Comparison of ENCODE assay signal across 10 cellular contexts in genomic region chr10:86225098-86225782, GRCh38.
A peak's percentile ranks its signal among the peaks of the same experiment; 100 is the strongest.
DNase-seq lines count a peak whose midpoint lies in the region; ATAC-seq and TF ChIP-seq lines count a peak whose summit lies in the region.
"Had no signal": no experiment of that assay in that cellular context is flagged by ENCODE, and none has a peak within 500 bp of the region (broad histone marks: within the 10 kb centered on the region; RNA-seq: fewer than 3 reads in every experiment).

No MANE protein-coding gene starts in this region.

- H2AFZ ChIP-seq in MM.1S (ENCODE audit: low read length) (no peak overlapping the region), mesenchymal stem cell (ENCODE audit: low read depth, low read length) (no peak overlapping the region)

- no peak overlapping the region for H2BK15ac ChIP-seq in mesenchymal stem cell (ENCODE audit: low read depth, poor library complexity, severe bottlenecking)

- H3K9me3 Mint-ChIP-seq in brain, result no peaks in the 10 kb centered on the region

- H3K4me3 ChIP-seq in MM.1S (ENCODE audit: low read length), result no peak overlapping the region
- H3K4me3 ChIP-seq in mesenchymal stem cell (ENCODE audit: insufficient read depth in 1 of 2, low read depth in 1 of 2, low read length in 2 of 2), result no peak overlapping the region

- no peak overlapping the region for H2BK12ac ChIP-seq in mesenchymal stem cell (ENCODE audit: low read length in 2 of 2)

- H2BK5ac ChIP-seq in mesenchymal stem cell (ENCODE audit: low read depth, low read length, poor library complexity, severe bottlenecking), result no peak overlapping the region

- DNase-seq in MM.1S (peak; percentile 24), mesenchymal stem cell (no peak), G401 (ENCODE audit: low spot score) (no peak)
- no peak for DNase-seq in activated CD8-positive, alpha-beta memory T cell treated with anti-CD3 and anti-CD28 coated beads, Interleukin-2, amount 50 U/mL, for 4 hours
- DNase-seq: NCI-H2081 treated with DMSO at 0.1 percent for 48 hours, SK-N-SH had no signal

- H3K36me3 ChIP-seq in MM.1S (replicated peaks; ENCODE audit: insufficient read depth, low read length) (no peaks in the 10 kb centered on the region), mesenchymal stem cell (ENCODE audit: control insufficient read depth in 1 of 2, insufficient read depth in 2 of 2, low read depth in 1 of 2, low read length in 2 of 2) (no peaks in the 10 kb centered on the region)

- H3K14ac ChIP-seq in mesenchymal stem cell (ENCODE audit: low read length in 2 of 2), result no peak overlapping the region

- H3K18ac ChIP-seq in mesenchymal stem cell (ENCODE audit: low read depth in 1 of 2, low read length in 2 of 2), result no peak overlapping the region

- no peak overlapping the region for H2AK5ac ChIP-seq in mesenchymal stem cell (ENCODE audit: low read length, severe bottlenecking)

- H3K4me1 ChIP-seq in MM.1S (ENCODE audit: low read length), result no peaks in the 10 kb centered on the region
- no peaks in the 10 kb centered on the region for H3K4me1 ChIP-seq in mesenchymal stem cell (ENCODE audit: control insufficient read depth, insufficient read depth, low read depth, low read length)

- no peaks in the 10 kb centered on the region for H4K20me1 ChIP-seq in MM.1S (ENCODE audit: insufficient read depth, low read length)

- no peak for TF ChIP-seq CTCF in MM.1S (IDR thresholded peaks at IDR 0.05; ENCODE audit: low read length)
- TF ChIP-seq CTCF in brain (conservative IDR thresholded peaks at IDR 0.05), result no peak

- H3K27ac ChIP-seq in MM.1S (ENCODE audit: low read length) (no peak overlapping the region), mesenchymal stem cell (ENCODE audit: low read length, poor library complexity, severe bottlenecking) (no peak overlapping the region)

- 53% methylated on average over 10 of the region's 10 CpGs for WGBS in mesenchymal stem cell

- no peak overlapping the region for H3K9ac ChIP-seq in MM.1S (ENCODE audit: low read length)
- peak overlapping the region; percentile 25 for H3K9ac ChIP-seq in mesenchymal stem cell (ENCODE audit: low read length)
- H3K9ac ChIP-seq: SK-N-SH had no signal

- no peaks in the 10 kb centered on the region for H3F3A ChIP-seq in MM.1S (ENCODE audit: insufficient read depth, low read length)

- H4K91ac ChIP-seq in mesenchymal stem cell (ENCODE audit: low read length), result no peak overlapping the region

- in situ Hi-C loops in G401 (cut with HindIII; ENCODE audit: low sequenced_read_pairs), result no loop called here

- no peaks in the 10 kb centered on the region for H3K79me2 ChIP-seq in MM.1S (ENCODE audit: low read length)

- no peaks in the 10 kb centered on the region for H3K36me3 Mint-ChIP-seq in brain

- H3K4ac ChIP-seq in mesenchymal stem cell (ENCODE audit: low read depth in 1 of 2, low read length in 2 of 2), result no peak overlapping the region

- no peaks in the 10 kb centered on the region for H3K9me2 ChIP-seq in MM.1S (replicated peaks; ENCODE audit: insufficient read depth, low read length)
- H3K9me2 ChIP-seq: SK-N-SH had no signal

- H3K4me2 ChIP-seq in MM.1S (ENCODE audit: low read depth, low read length) (no peak overlapping the region), mesenchymal stem cell (ENCODE audit: low read length, poor library complexity, severe bottlenecking) (no peak overlapping the region)
- H3K4me2 ChIP-seq: SK-N-SH had no signal

- no peaks in the 10 kb centered on the region for H3K27me3 Mint-ChIP-seq in brain

- H3K4me3 Mint-ChIP-seq in brain, result no peak overlapping the region

- H3K23ac ChIP-seq in mesenchymal stem cell (ENCODE audit: low read length in 2 of 2), result no peak overlapping the region

- no peaks in the 10 kb centered on the region for H3K79me1 ChIP-seq in mesenchymal stem cell (replicated peaks; ENCODE audit: low read length, poor library complexity, severe bottlenecking)

- peaks cover 29% of the 10 kb centered on the region for H3K4me1 Mint-ChIP-seq in brain

- no peak overlapping the region for H2BK120ac ChIP-seq in mesenchymal stem cell (ENCODE audit: low read depth, low read length)

- H3K27me3 ChIP-seq in MM.1S (replicated peaks; ENCODE audit: insufficient read depth, low read length) (no peaks in the 10 kb centered on the region), mesenchymal stem cell (ENCODE audit: control insufficient read depth in 1 of 2, insufficient read depth in 1 of 2, low read length in 2 of 2) (no peaks in the 10 kb centered on the region)

- no peak overlapping the region for H4K8ac ChIP-seq in mesenchymal stem cell (ENCODE audit: low read length)

- ATAC-seq in GM18502 (IDR thresholded peaks at IDR 0.05; ENCODE audit: poor library complexity, unreplicated experiment) (peak; percentile 31), HG02798 (IDR thresholded peaks at IDR 0.05; ENCODE audit: poor library complexity, unreplicated experiment) (no peak), HG02981 (IDR thresholded peaks at IDR 0.05; ENCODE audit: unreplicated experiment) (no peak)

- peak overlapping the region in 4 of 5 experiments; percentile 16 to 63 (median 52) for H3K27ac Mint-ChIP-seq in brain

- H3K9me3 ChIP-seq in MM.1S (replicated peaks; ENCODE audit: insufficient read depth, low read length), result no peaks in the 10 kb centered on the region
- H3K9me3 ChIP-seq in mesenchymal stem cell (ENCODE audit: control insufficient read depth, low read length), result no peaks in the 10 kb centered on the region
- H3K9me3 ChIP-seq: SK-N-SH had no signal
